8 cellular contexts compared by ENCODE assay signal in the genomic region with DNA sequence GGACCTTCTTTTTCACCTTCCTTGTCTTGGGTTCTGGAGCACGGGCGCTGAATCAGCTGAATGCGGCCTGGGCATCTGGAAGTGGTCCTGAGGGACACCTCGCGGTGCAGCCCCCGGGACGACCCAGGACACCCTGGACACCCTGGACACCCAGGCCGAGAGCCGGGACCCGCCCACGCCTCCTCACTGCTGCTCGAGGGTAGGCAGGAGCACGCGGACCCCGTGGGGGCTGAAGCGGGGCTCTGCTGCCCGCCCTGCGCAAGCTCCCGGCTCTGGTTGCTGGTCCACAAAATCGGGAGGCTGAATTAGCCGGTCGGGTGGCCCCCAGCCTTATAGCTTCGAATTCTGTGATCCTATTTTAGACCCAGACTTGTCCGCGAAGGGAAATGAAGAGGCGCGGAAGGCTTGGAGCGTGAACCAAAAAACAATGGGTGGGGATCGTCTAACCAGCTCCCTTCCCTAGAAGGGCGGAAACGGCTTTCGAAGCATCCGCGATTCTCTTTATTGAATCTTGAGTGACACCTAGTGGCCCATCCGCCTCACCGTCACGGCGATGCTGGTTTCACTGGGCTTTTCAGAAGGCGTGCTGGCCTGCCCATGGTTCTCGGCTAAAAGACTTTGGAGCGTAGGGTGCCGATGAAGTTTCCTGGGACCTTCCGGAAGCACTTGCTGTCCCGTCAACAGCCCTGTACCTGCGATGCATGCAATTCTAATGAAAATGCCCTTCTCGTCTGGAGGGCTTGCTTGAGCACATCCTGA. TPM values are rescaled to one million over a fixed set of nuclear protein-coding genes. Genes with fewer than 3 reads are reported as not detected.
DNase-seq lines count a peak whose midpoint lies in the region; ATAC-seq and TF ChIP-seq lines count a peak whose summit lies in the region.

No MANE protein-coding gene starts in this region.

- peaks cover 7% of the 10 kb centered on the region; the same call in 1 of the 2 replicates for H3K4me1 ChIP-seq in BE2C
- H3K4me1 ChIP-seq in left lung = peaks cover 5 to 16% of the 10 kb centered on the region in 2 donors

- H3K4me3 Mint-ChIP-seq in activated CD4-positive, alpha-beta T cell treated with anti-CD3 and anti-CD28 coated beads, Interleukin-2, amount 10 ng/mL, durations not matched to agents 24 days and 14 days = peak overlapping the region; percentile 88
- peak overlapping the region; percentile 68 for H3K4me3 Mint-ChIP-seq in dendritic cell treated with granulocyte-macrophage colony-stimulating factor and Interleukin-4, amounts not matched to agents 40 ng/mL and 50 ng/mL, for 4 days

- ATAC-seq in GM19328 (IDR thresholded peaks at IDR 0.05; ENCODE audit: unreplicated experiment) (peak; percentile 70), HG03469 (IDR thresholded peaks at IDR 0.05; ENCODE audit: unreplicated experiment) (peak; percentile 61), left lung (peak; percentile 95)

- peak overlapping the region; percentile 84 for H3K27ac Mint-ChIP-seq in activated CD4-positive, alpha-beta T cell treated with anti-CD3 and anti-CD28 coated beads, Interleukin-2, amount 10 ng/mL, durations not matched to agents 24 days and 14 days
- no peak overlapping the region for H3K27ac Mint-ChIP-seq in dendritic cell treated with granulocyte-macrophage colony-stimulating factor and Interleukin-4, amounts not matched to agents 40 ng/mL and 50 ng/mL, for 4 days

- peak overlapping the region in 1 of 2 donors; percentile 61 for H3K27ac ChIP-seq in left lung

- peaks cover 12% of the 10 kb centered on the region for H3K27me3 Mint-ChIP-seq in activated CD4-positive, alpha-beta T cell treated with anti-CD3 and anti-CD28 coated beads, Interleukin-2, amount 10 ng/mL, durations not matched to agents 24 days and 14 days
- H3K27me3 Mint-ChIP-seq in dendritic cell treated with granulocyte-macrophage colony-stimulating factor and Interleukin-4, amounts not matched to agents 40 ng/mL and 50 ng/mL, for 4 days = peaks cover 50% of the 10 kb centered on the region

- DNase-seq in BE2C (peak; percentile 77), NCI-H524 (lab: John Stamatoyannopoulos, UW) (peak; percentile 63 to 85), left lung (peak; percentile 83 to 90)
- peak; percentile 96 for DNase-seq in activated CD4-positive, alpha-beta T cell treated with anti-CD3 and anti-CD28 coated beads, Interleukin-2, amount 10 ng/mL, durations not matched to agents 24 days and 14 days
- DNase-seq in stimulated activated CD4-positive, alpha-beta T cell treated with anti-CD3 and anti-CD28 coated beads, Interleukin-2, amount 100 ng/mL, for 24 hours = peak; percentile 85 to 86

- no peaks in the 10 kb centered on the region for H3K36me3 Mint-ChIP-seq in activated CD4-positive, alpha-beta T cell treated with anti-CD3 and anti-CD28 coated beads, Interleukin-2, amount 10 ng/mL, durations not matched to agents 24 days and 14 days (ENCODE audit: low read depth)
- H3K36me3 Mint-ChIP-seq in dendritic cell treated with granulocyte-macrophage colony-stimulating factor and Interleukin-4, amounts not matched to agents 40 ng/mL and 50 ng/mL, for 4 days (ENCODE audit: low read depth) = no peaks in the 10 kb centered on the region

- H3K9me3 Mint-ChIP-seq in activated CD4-positive, alpha-beta T cell treated with anti-CD3 and anti-CD28 coated beads, Interleukin-2, amount 10 ng/mL, durations not matched to agents 24 days and 14 days = no peaks in the 10 kb centered on the region
- H3K9me3 Mint-ChIP-seq in dendritic cell treated with granulocyte-macrophage colony-stimulating factor and Interleukin-4, amounts not matched to agents 40 ng/mL and 50 ng/mL, for 4 days = no peaks in the 10 kb centered on the region

- H3K9me3 ChIP-seq in BE2C (no peaks in the 10 kb centered on the region), left lung (no peaks in the 10 kb centered on the region)

- H3K27me3 ChIP-seq in BE2C (peaks cover 9% of the 10 kb centered on the region), left lung (peaks cover 0 to 30% of the 10 kb centered on the region in 2 donors)

- intact Hi-C loops in activated CD4-positive, alpha-beta T cell treated with anti-CD3 and anti-CD28 coated beads, Interleukin-2, amount 10 ng/mL, durations not matched to agents 24 days and 14 days (cut with micrococcal nuclease) = loop anchor here (1.0 to 10.0 kb wide), 12 partner anchors 119 to 1175 kb away; partner anchors contain the start of genes CRADD, EEA1 and UBE2N
- intact Hi-C loops in dendritic cell treated with granulocyte-macrophage colony-stimulating factor and Interleukin-4, amounts not matched to agents 40 ng/mL and 50 ng/mL, for 4 days (cut with micrococcal nuclease) = loop anchor here (1.0 to 10.0 kb wide), 5 partner anchors 335 to 1115 kb away; partner anchors contain the start of gene CRADD
- intact Hi-C loops in left lung (cut with DNase I) = loop anchor here (5.0 to 10.0 kb wide), 3 partner anchors 335 to 600 kb away; no protein-coding TSS in a partner anchor

- TF ChIP-seq CTCF in BE2C (IDR thresholded peaks at IDR 0.05; ENCODE audit: low read depth, low read length) (peak; percentile 79), left lung (IDR thresholded peaks at IDR 0.05) (peak; percentile 64 to 85)

- H3K4me1 Mint-ChIP-seq in activated CD4-positive, alpha-beta T cell treated with anti-CD3 and anti-CD28 coated beads, Interleukin-2, amount 10 ng/mL, durations not matched to agents 24 days and 14 days = peaks cover 37% of the 10 kb centered on the region
- peaks cover 23% of the 10 kb centered on the region for H3K4me1 Mint-ChIP-seq in dendritic cell treated with granulocyte-macrophage colony-stimulating factor and Interleukin-4, amounts not matched to agents 40 ng/mL and 50 ng/mL, for 4 days (ENCODE audit: low read depth)

- H3K36me3 ChIP-seq in BE2C (no peaks in the 10 kb centered on the region), left lung (no peaks in the 10 kb centered on the region)

- H3K4me3 ChIP-seq in BE2C (ENCODE audit: low read depth, low read length) = peak overlapping the region; percentile 67
- peak overlapping the region; percentile 63 to 64 for H3K4me3 ChIP-seq in left lung

RNA-seq across cellular contexts. Expression of gene PLXNC1, which starts 46.3 kb away (rescaled TPM):
- polyA plus RNA-seq in BE2C (2012; ENCODE audit: insufficient read depth, insufficient read length, low read depth) = 0.39 TPM
- 15.0 and 16.0 TPM in 2 replicates for total RNA-seq in activated CD4-positive, alpha-beta T cell treated with anti-CD3 and anti-CD28 coated beads, Interleukin-2, amount 10 ng/mL, durations not matched to agents 24 days and 14 days
- 10 to 100 TPM; 14.5 to 55.9 TPM for total RNA-seq in left lung
